In the genomic region with DNA sequence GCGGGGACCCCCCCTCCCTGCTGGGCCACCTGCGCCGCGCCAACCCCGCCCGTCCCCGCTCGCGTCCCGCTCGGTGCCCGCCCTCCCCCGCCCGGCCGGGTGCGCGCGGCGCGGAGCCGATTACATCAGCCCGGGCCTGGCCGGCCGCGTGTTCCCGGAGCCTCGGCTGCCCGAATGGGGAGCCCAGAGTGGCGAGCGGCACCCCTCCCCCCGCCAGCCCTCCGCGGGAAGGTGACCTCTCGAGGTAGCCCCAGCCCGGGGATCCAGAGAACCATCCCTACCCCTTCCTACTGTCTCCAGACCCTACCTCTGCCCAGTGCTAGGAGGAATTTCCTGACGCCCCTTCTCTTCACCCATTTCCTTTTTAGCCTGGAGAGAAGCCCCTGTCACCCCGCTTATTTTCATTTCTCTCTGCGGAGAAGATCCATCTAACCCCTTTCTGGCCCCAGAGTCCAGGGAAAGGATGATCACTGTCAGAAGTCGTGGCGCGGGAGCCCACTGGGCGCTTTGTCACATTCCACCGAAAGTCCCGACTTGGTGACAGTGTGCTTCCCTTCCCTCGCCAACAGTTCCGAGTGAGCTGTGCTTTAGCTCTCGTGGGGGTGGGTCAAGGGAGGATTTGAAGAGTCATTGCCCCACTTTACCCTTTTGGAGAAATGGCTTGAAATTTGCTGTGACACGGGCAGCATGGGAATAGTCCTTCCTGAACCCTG, we compare ENCODE assay signal across 1 cellular context.
A peak's percentile ranks its signal among the peaks of the same experiment; 100 is the strongest.
TF ChIP-seq lines count a peak whose summit lies in the region.

No MANE protein-coding gene starts in this region.

TF ChIP-seq in K562, 482 proteins besides CTCF, POLR2A, EP300 and RAD21 (continues in another document):
- TF ChIP-seq, protein P1, sequence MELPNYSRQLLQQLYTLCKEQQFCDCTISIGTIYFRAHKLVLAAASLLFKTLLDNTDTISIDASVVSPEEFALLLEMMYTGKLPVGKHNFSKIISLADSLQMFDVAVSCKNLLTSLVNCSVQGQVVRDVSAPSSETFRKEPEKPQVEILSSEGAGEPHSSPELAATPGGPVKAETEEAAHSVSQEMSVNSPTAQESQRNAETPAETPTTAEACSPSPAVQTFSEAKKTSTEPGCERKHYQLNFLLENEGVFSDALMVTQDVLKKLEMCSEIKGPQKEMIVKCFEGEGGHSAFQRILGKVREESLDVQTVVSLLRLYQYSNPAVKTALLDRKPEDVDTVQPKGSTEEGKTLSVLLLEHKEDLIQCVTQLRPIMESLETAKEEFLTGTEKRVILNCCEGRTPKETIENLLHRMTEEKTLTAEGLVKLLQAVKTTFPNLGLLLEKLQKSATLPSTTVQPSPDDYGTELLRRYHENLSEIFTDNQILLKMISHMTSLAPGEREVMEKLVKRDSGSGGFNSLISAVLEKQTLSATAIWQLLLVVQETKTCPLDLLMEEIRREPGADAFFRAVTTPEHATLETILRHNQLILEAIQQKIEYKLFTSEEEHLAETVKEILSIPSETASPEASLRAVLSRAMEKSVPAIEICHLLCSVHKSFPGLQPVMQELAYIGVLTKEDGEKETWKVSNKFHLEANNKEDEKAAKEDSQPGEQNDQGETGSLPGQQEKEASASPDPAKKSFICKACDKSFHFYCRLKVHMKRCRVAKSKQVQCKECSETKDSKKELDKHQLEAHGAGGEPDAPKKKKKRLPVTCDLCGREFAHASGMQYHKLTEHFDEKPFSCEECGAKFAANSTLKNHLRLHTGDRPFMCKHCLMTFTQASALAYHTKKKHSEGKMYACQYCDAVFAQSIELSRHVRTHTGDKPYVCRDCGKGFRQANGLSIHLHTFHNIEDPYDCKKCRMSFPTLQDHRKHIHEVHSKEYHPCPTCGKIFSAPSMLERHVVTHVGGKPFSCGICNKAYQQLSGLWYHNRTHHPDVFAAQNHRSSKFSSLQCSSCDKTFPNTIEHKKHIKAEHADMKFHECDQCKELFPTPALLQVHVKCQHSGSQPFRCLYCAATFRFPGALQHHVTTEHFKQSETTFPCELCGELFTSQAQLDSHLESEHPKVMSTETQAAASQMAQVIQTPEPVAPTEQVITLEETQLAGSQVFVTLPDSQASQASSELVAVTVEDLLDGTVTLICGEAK (IDR thresholded peaks at IDR 0.05): peak; percentile 73
- TF ChIP-seq, protein P1 (CRISPR knock-in tag; IDR thresholded peaks at IDR 0.05): no peak
- TF ChIP-seq PCBP2 (IDR thresholded peaks at IDR 0.05; ENCODE audit: low read depth, low read length, poor library complexity, severe bottlenecking): no peak
- TF ChIP-seq ARID2 (IDR thresholded peaks at IDR 0.05): 0 out of 2 replicates have a peak, but pooled peaks have one; percentile 29
- 0 out of 2 replicates have a peak, but pooled peaks have one; percentile 18 for TF ChIP-seq NBN (IDR thresholded peaks at IDR 0.05; ENCODE audit: low read depth)
- TF ChIP-seq KHSRP (IDR thresholded peaks at IDR 0.05): no peak
- TF ChIP-seq MAFK (IDR thresholded peaks at IDR 0.05; ENCODE audit: low read length): no peak
- TF ChIP-seq FOXP1 (CRISPR knock-in tag; IDR thresholded peaks at IDR 0.05): no peak
- no peak for TF ChIP-seq NFXL1 (CRISPR knock-in tag; IDR thresholded peaks at IDR 0.05)
- no peak for TF ChIP-seq ZFP30 (CRISPR knock-in tag; IDR thresholded peaks at IDR 0.05; ENCODE audit: borderline replicate concordance)
- no peak for TF ChIP-seq ZNF143 (CRISPR knock-in tag; IDR thresholded peaks at IDR 0.05)
- TF ChIP-seq TAF1 (IDR thresholded peaks at IDR 0.05; ENCODE audit: control insufficient read depth, extremely low read depth, insufficient read depth, low read length, severe bottlenecking): peak; percentile 62
- peak; percentile 3; the same call in 1 of the 2 replicates for TF ChIP-seq ZBTB7A (IDR thresholded peaks at IDR 0.05; ENCODE audit: borderline replicate concordance, control insufficient read depth, low read depth, low read length)
- TF ChIP-seq, protein P2, sequence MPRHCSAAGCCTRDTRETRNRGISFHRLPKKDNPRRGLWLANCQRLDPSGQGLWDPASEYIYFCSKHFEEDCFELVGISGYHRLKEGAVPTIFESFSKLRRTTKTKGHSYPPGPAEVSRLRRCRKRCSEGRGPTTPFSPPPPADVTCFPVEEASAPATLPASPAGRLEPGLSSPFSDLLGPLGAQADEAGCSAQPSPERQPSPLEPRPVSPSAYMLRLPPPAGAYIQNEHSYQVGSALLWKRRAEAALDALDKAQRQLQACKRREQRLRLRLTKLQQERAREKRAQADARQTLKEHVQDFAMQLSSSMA (CRISPR knock-in tag; IDR thresholded peaks at IDR 0.05): no peak
- no peak for TF ChIP-seq ZNF133 (CRISPR knock-in tag; IDR thresholded peaks at IDR 0.05)
- TF ChIP-seq, protein P3, sequence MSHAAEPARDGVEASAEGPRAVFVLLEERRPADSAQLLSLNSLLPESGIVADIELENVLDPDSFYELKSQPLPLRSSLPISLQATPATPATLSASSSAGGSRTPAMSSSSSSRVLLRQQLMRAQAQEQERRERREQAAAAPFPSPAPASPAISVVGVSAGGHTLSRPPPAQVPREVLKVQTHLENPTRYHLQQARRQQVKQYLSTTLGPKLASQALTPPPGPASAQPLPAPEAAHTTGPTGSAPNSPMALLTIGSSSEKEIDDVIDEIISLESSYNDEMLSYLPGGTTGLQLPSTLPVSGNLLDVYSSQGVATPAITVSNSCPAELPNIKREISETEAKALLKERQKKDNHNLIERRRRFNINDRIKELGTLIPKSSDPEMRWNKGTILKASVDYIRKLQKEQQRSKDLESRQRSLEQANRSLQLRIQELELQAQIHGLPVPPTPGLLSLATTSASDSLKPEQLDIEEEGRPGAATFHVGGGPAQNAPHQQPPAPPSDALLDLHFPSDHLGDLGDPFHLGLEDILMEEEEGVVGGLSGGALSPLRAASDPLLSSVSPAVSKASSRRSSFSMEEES (CRISPR knock-in tag; IDR thresholded peaks at IDR 0.05): no peak
- no peak for TF ChIP-seq NFYB (IDR thresholded peaks at IDR 0.05; ENCODE audit: extremely low read depth, insufficient read length)
- TF ChIP-seq TGIF2 (CRISPR knock-in tag; IDR thresholded peaks at IDR 0.05): no peak
- TF ChIP-seq GABPA (tag; conservative IDR thresholded peaks at IDR 0.05; ENCODE audit: low read depth): no peak
- TF ChIP-seq MAZ (CRISPR knock-in tag; conservative IDR thresholded peaks at IDR 0.05 in 1 of 2, IDR thresholded peaks at IDR 0.05 in 1 of 2): peak in 1 of 2 experiments; percentile 52; a peak in 2 of 4 replicates
- TF ChIP-seq YY1 (IDR thresholded peaks at IDR 0.05; ENCODE audit: borderline replicate concordance in 1 of 3, control insufficient read depth in 1 of 3, extremely low read depth in 1 of 3, insufficient read depth in 3 of 3, insufficient read length in 1 of 3, insufficient replicate concordance in 2 of 3, low read depth in 1 of 3, low read length in 2 of 3): peak in 2 of 3 experiments; percentile 56 to 64
- TF ChIP-seq RFX5 (IDR thresholded peaks at IDR 0.05; ENCODE audit: low read depth, low read length): no peak
- TF ChIP-seq, protein P4, sequence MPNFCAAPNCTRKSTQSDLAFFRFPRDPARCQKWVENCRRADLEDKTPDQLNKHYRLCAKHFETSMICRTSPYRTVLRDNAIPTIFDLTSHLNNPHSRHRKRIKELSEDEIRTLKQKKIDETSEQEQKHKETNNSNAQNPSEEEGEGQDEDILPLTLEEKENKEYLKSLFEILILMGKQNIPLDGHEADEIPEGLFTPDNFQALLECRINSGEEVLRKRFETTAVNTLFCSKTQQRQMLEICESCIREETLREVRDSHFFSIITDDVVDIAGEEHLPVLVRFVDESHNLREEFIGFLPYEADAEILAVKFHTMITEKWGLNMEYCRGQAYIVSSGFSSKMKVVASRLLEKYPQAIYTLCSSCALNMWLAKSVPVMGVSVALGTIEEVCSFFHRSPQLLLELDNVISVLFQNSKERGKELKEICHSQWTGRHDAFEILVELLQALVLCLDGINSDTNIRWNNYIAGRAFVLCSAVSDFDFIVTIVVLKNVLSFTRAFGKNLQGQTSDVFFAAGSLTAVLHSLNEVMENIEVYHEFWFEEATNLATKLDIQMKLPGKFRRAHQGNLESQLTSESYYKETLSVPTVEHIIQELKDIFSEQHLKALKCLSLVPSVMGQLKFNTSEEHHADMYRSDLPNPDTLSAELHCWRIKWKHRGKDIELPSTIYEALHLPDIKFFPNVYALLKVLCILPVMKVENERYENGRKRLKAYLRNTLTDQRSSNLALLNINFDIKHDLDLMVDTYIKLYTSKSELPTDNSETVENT (CRISPR knock-in tag; IDR thresholded peaks at IDR 0.05): no peak
- TF ChIP-seq, protein P5, sequence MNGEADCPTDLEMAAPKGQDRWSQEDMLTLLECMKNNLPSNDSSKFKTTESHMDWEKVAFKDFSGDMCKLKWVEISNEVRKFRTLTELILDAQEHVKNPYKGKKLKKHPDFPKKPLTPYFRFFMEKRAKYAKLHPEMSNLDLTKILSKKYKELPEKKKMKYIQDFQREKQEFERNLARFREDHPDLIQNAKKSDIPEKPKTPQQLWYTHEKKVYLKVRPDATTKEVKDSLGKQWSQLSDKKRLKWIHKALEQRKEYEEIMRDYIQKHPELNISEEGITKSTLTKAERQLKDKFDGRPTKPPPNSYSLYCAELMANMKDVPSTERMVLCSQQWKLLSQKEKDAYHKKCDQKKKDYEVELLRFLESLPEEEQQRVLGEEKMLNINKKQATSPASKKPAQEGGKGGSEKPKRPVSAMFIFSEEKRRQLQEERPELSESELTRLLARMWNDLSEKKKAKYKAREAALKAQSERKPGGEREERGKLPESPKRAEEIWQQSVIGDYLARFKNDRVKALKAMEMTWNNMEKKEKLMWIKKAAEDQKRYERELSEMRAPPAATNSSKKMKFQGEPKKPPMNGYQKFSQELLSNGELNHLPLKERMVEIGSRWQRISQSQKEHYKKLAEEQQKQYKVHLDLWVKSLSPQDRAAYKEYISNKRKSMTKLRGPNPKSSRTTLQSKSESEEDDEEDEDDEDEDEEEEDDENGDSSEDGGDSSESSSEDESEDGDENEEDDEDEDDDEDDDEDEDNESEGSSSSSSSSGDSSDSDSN (IDR thresholded peaks at IDR 0.05; ENCODE audit: borderline replicate concordance in 1 of 2, low read depth in 2 of 2, low read length in 2 of 2): peak in 1 of 2 experiments; percentile 37; a peak in 1 of 4 replicates
- TF ChIP-seq, protein P6, sequence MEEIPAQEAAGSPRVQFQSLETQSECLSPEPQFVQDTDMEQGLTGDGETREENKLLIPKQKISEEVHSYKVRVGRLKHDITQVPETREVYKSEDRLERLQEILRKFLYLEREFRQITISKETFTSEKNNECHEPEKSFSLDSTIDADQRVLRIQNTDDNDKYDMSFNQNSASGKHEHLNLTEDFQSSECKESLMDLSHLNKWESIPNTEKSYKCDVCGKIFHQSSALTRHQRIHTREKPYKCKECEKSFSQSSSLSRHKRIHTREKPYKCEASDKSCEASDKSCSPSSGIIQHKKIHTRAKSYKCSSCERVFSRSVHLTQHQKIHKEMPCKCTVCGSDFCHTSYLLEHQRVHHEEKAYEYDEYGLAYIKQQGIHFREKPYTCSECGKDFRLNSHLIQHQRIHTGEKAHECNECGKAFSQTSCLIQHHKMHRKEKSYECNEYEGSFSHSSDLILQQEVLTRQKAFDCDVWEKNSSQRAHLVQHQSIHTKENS (CRISPR knock-in tag; IDR thresholded peaks at IDR 0.05): no peak
- TF ChIP-seq STAT5B (CRISPR knock-in tag; IDR thresholded peaks at IDR 0.05): no peak
- no peak for TF ChIP-seq ESRRB (CRISPR knock-in tag; IDR thresholded peaks at IDR 0.05; ENCODE audit: borderline replicate concordance)
- no peak for TF ChIP-seq BDP1 (IDR thresholded peaks at IDR 0.05; ENCODE audit: insufficient read depth, insufficient read length)
- peak; percentile 7 for TF ChIP-seq POLR2G (IDR thresholded peaks at IDR 0.05; ENCODE audit: low read depth, low read length)
- TF ChIP-seq DDX20 (tag; IDR thresholded peaks at IDR 0.05; ENCODE audit: low read depth): no peak
- TF ChIP-seq, protein P7, sequence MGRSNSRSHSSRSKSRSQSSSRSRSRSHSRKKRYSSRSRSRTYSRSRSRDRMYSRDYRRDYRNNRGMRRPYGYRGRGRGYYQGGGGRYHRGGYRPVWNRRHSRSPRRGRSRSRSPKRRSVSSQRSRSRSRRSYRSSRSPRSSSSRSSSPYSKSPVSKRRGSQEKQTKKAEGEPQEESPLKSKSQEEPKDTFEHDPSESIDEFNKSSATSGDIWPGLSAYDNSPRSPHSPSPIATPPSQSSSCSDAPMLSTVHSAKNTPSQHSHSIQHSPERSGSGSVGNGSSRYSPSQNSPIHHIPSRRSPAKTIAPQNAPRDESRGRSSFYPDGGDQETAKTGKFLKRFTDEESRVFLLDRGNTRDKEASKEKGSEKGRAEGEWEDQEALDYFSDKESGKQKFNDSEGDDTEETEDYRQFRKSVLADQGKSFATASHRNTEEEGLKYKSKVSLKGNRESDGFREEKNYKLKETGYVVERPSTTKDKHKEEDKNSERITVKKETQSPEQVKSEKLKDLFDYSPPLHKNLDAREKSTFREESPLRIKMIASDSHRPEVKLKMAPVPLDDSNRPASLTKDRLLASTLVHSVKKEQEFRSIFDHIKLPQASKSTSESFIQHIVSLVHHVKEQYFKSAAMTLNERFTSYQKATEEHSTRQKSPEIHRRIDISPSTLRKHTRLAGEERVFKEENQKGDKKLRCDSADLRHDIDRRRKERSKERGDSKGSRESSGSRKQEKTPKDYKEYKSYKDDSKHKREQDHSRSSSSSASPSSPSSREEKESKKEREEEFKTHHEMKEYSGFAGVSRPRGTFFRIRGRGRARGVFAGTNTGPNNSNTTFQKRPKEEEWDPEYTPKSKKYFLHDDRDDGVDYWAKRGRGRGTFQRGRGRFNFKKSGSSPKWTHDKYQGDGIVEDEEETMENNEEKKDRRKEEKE (IDR thresholded peaks at IDR 0.05; ENCODE audit: borderline replicate concordance in 1 of 2, control insufficient read depth in 1 of 2, low read depth in 2 of 2, low read length in 1 of 2): no peak
- TF ChIP-seq JUN (IDR thresholded peaks at IDR 0.05; ENCODE audit: borderline replicate concordance, low read depth, low read length): no peak
- no peak for TF ChIP-seq JUN (CRISPR knock-in tag; IDR thresholded peaks at IDR 0.05; ENCODE audit: borderline replicate concordance)
- no peak for TF ChIP-seq CHCHD3 (CRISPR knock-in tag; IDR thresholded peaks at IDR 0.05)
- peak; percentile 12; the same call in 1 of the 2 replicates for TF ChIP-seq GATAD2B (IDR thresholded peaks at IDR 0.05; ENCODE audit: borderline replicate concordance)
